Comparison of ENCODE assay signal across 18 cellular contexts in the genomic region with DNA sequence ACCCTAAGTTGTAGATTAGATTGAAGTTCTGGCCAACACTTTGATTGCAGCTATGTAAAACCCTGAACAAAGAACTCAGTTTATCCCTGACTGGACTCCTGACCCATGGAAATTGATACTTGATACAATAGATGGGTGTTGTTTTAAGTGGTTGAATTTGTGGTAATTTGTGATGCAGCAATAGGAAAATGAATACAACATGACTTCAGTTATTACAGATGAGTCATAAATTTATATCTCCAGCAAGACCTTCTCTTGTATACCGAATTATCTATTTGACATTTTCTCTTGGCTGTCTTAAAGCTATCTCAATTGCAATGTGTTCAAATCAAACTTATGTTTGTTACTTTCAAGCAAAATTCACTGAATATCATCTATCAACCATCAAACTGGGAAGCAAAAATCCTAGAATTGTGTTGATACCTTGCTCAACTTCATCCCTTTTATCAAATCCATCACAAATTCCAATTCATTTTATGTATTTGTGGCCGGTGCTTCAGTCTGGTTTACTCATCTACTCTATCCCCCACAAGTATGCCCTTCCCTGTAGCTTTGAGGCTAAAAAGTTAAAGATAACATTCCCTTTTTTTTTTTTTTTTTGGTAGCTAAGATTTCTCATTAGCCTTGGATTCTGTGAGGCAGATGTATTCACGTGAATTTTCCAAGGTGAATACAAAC.
DNase-seq lines count a peak whose midpoint lies in the region; FAIRE-seq and TF ChIP-seq lines count a peak whose summit lies in the region.
"Had no signal": no experiment of that assay in that cellular context is flagged by ENCODE, and none has a peak within 500 bp of the region (broad histone marks: within the 10 kb centered on the region; RNA-seq: fewer than 3 reads in every experiment).

No MANE protein-coding gene starts in this region.

- no peaks in the 10 kb centered on the region for H3K27me3 ChIP-seq in bronchial epithelial cell (ENCODE audit: control insufficient read depth, insufficient read depth, low read length)
- H3K27me3 ChIP-seq: BE2C had no signal

- H3K36me3 ChIP-seq in bronchial epithelial cell (ENCODE audit: control insufficient read depth, insufficient read depth, low read length) = no peaks in the 10 kb centered on the region
- H3K36me3 ChIP-seq: BE2C had no signal

- H3K4me3 ChIP-seq in bronchial epithelial cell (ENCODE audit: low read depth, low read length) = no peak overlapping the region

- TF ChIP-seq CTCF in bronchial epithelial cell (IDR thresholded peaks at IDR 0.05; ENCODE audit: insufficient read depth, low read length, severe bottlenecking) = no peak

- DNase-seq in LHCN-M2 (ENCODE audit: low read depth) = peak; percentile 77
- peak; percentile 2 for DNase-seq in bronchial epithelial cell (ENCODE audit: low read depth)
- DNase-seq in foreskin melanocyte = peak; percentile 20
- peak; percentile 18 for DNase-seq in stromal cell of bone marrow (ENCODE audit: low read depth)
- no peak for DNase-seq in NCI-H2196 (lab: John Stamatoyannopoulos, UW; ENCODE audit: unreplicated experiment)
- no peak for DNase-seq in stimulated activated CD4-positive, alpha-beta T cell treated with anti-CD3 and anti-CD28 coated beads, Interleukin-4, amount 100 ng/mL, for 24 hours
- DNase-seq in T-helper 9 cell = no peak
- DNase-seq: BE2C; CD4-positive, alpha-beta memory T cell; DND-41; GF-D8; HFFc6; NCI-H1417; NCI-H2029 treated with DMSO at 0.1 percent for 48 hours; NCI-H524; SHP77 treated with DMSO at 0.1 percent for 48 hours had no signal

- FAIRE-seq in bronchial epithelial cell (lab: Jason Lieb, UNC) = no peak
- FAIRE-seq: H1, HepG2 had no signal

Comparison
In these comparisons a context has a peak if more than half of its experiments do, and no peak if none do; other contexts are left out.
1. DNase-seq: peak in LHCN-M2 (single experiment), bronchial epithelial cell (single experiment), foreskin melanocyte (single experiment) and stromal cell of bone marrow (single experiment); none in NCI-H2196 (single experiment), stimulated activated CD4-positive, alpha-beta T cell treated with anti-CD3 and anti-CD28 coated beads, Interleukin-4, amount 100 ng/mL, for 24 hours (single experiment) and T-helper 9 cell (single experiment).